15 cellular contexts compared by ENCODE assay signal in the genomic region with DNA sequence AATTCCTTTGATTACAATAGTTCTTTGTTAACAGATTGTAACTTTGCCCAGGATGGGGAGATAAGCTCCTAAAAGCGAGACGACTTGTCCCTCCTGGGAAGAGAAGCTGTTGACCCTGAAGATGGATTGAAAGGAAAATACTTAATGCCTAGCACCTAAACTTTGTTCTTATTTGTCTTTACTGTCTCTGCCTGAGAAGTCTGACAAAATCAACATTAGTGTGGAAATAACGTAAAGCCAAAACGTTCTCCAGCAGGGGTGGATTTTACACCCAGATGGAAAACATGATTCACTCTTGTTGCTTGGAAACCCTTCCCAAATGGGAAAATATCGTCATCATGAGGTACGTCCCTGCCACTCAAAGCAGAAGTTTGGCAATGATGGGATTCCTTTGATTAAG.
DNase-seq lines count a peak whose midpoint lies in the region; ATAC-seq, FAIRE-seq and TF ChIP-seq lines count a peak whose summit lies in the region.
"Had no signal": no experiment of that assay in that cellular context is flagged by ENCODE, and none has a peak within 500 bp of the region (broad histone marks: within the 10 kb centered on the region; RNA-seq: fewer than 3 reads in every experiment).

No MANE protein-coding gene starts in this region.

- H4K20me1 ChIP-seq in HepG2 (ENCODE audit: insufficient read depth, low read length): no peaks in the 10 kb centered on the region

- no peak for FAIRE-seq in HepG2 (lab: Jason Lieb, UNC)

- BruUV-seq in HepG2 (replicated peaks; lab: Mats Ljungman, UMichigan): no TSS peak

- CTCF ChIA-PET in HepG2 (lab: Yijun Ruan, JAX; ENCODE audit: low intra/inter-chr PET ratio, low total read pairs): no interaction called here

- intact Hi-C loops in HepG2 (cut with micrococcal nuclease; ENCODE audit: unreplicated experiment): no loop called here
- intact Hi-C loops in right lobe of liver (cut with DNase I): no loop called here

- WGBS in HepG2 (ENCODE audit: low lambda C conversion rate): 0% methylated on average over 6 of the region's 6 CpGs
- WGBS in right lobe of liver (ENCODE audit: insufficient coverage, low coverage, low lambda C conversion rate, missing lambda C conversion rate): 22% methylated on average over 6 of the region's 6 CpGs

- TF ChIP-seq CTCF in HepG2 (CRISPR knock-in tag; IDR thresholded peaks at IDR 0.05) (no peak), right lobe of liver (IDR thresholded peaks at IDR 0.05) (no peak)

- no peak overlapping the region for H3K4me2 ChIP-seq in HepG2 (ENCODE audit: low read depth, low read length)
- H3K4me2 ChIP-seq: KMS-11 had no signal

- no peaks in the 10 kb centered on the region for H3K4me1 ChIP-seq in HepG2 (ENCODE audit: insufficient read depth, low read length)
- H3K4me1 ChIP-seq in right lobe of liver: no peaks in the 10 kb centered on the region

- H2AFZ ChIP-seq in HepG2 (ENCODE audit: low read length): no peak overlapping the region

- no peak for DNase-seq in HepG2 (ENCODE audit: low spot score)
- no peak for DNase-seq in right lobe of liver
- DNase-seq in dedifferentiated amniotic fluid mesenchymal stem cell (ENCODE audit: extremely low spot score): peak; percentile 60
- peak; percentile 10 for DNase-seq in myocyte (ENCODE audit: low read depth)
- no peak for DNase-seq in KBM-7
- DNase-seq in SHP77 (lab: John Stamatoyannopoulos, UW): no peak
- DNase-seq in GM19238 (ENCODE audit: insufficient read length, low spot score): no peak
- DNase-seq: ACHN; activated T-cell treated with anti-CD3 and anti-CD28 coated beads, Interleukin-2, amount 50 U/mL, for 48 hours; cerebellar nuclear complex; GDM1; midbrain; stimulated activated CD8-positive, alpha-beta memory T cell treated with anti-CD3 and anti-CD28 coated beads, Interleukin-4, amount 100 ng/mL, for 48 hours had no signal

- no peak overlapping the region for H3K4me3 ChIP-seq in HepG2 (replicated peaks in 1 of 3; ENCODE audit: insufficient read depth in 1 of 3, low read depth in 2 of 3, low read length in 3 of 3)
- no peak overlapping the region for H3K4me3 ChIP-seq in right lobe of liver

- H3K9me3 ChIP-seq in HepG2 (ENCODE audit: low read length) (no peaks in the 10 kb centered on the region), right lobe of liver (no peaks in the 10 kb centered on the region)

- no peaks in the 10 kb centered on the region for H3K79me2 ChIP-seq in HepG2 (ENCODE audit: insufficient read depth, low read length)

- POLR2A ChIA-PET in HepG2 (lab: Yijun Ruan, JAX): no interaction called here

- no peak for TF ChIP-seq RAD21 in HepG2 (CRISPR knock-in tag; IDR thresholded peaks at IDR 0.05)

- no peak overlapping the region for H3K9ac ChIP-seq in HepG2 (ENCODE audit: insufficient read depth, low read depth, low read length)
- H3K9ac ChIP-seq: KMS-11 had no signal

- TF ChIP-seq EP300 in HepG2 (IDR thresholded peaks at IDR 0.05; ENCODE audit: low read depth in 2 of 2, low read length in 2 of 2): no peak
- no peak for TF ChIP-seq EP300 in HepG2 (CRISPR knock-in tag; IDR thresholded peaks at IDR 0.05; ENCODE audit: borderline replicate concordance)

- H3K27me3 ChIP-seq in HepG2 (ENCODE audit: control insufficient read depth in 1 of 2, insufficient read depth in 2 of 2, low read length in 2 of 2): peaks cover 0 to 45% of the 10 kb centered on the region in 2 experiments; a peak in 4 of 5 replicates
- no peaks in the 10 kb centered on the region for H3K27me3 ChIP-seq in right lobe of liver

- H3K27ac ChIP-seq in HepG2 (ENCODE audit: extremely low read length, insufficient read depth, low read length) (no peak overlapping the region), right lobe of liver (no peak overlapping the region)
- H3K27ac ChIP-seq: KMS-11 had no signal

- TF ChIP-seq POLR2A in HepG2 (IDR thresholded peaks at IDR 0.05; ENCODE audit: insufficient read depth in 1 of 2, low read depth in 2 of 2, low read length in 2 of 2): no peak
- TF ChIP-seq POLR2A in right lobe of liver (IDR thresholded peaks at IDR 0.05): no peak

- ATAC-seq in HepG2 (no peak), right lobe of liver (no peak), HG03095 (IDR thresholded peaks at IDR 0.05; ENCODE audit: unreplicated experiment) (no peak)

- H3K36me3 ChIP-seq in HepG2 (replicated peaks in 1 of 2; ENCODE audit: control insufficient read depth in 1 of 2, insufficient read depth in 2 of 2, low read length in 2 of 2) (no peaks in the 10 kb centered on the region), right lobe of liver (no peaks in the 10 kb centered on the region)

- in situ Hi-C loops in HepG2 (cut with HindIII; ENCODE audit: extremely low pct_ligation_motif_present, low pct_unique_long_range_greater_than_20kb): no loop called here
- in situ Hi-C loops in KBM-7 (cut with MboI; ENCODE audit: low pct_unique_long_range_greater_than_20kb, low sequenced_read_pairs): no loop called here

TF ChIP-seq in HepG2, 621 proteins besides CTCF, POLR2A, EP300 and RAD21:
- TF ChIP-seq RBFOX2 (IDR thresholded peaks at IDR 0.05; ENCODE audit: low read depth, low read length) (no peak), CREB1 (IDR thresholded peaks at IDR 0.05) (0 out of 2 replicates have a peak, but pooled peaks have one; percentile 12), CREB1 (CRISPR knock-in tag; IDR thresholded peaks at IDR 0.05) (no peak)

Comparison
In these comparisons a context has a peak if more than half of its experiments do, and no peak if none do; other contexts are left out.
1. DNase-seq: peak in dedifferentiated amniotic fluid mesenchymal stem cell (single experiment) and myocyte (single experiment); none in HepG2 (single experiment), right lobe of liver (0 of 3), KBM-7 (single experiment), SHP77 (0 of 2) and GM19238 (single experiment).